Comparison of ENCODE assay signal across 8 cellular contexts in the genomic region with DNA sequence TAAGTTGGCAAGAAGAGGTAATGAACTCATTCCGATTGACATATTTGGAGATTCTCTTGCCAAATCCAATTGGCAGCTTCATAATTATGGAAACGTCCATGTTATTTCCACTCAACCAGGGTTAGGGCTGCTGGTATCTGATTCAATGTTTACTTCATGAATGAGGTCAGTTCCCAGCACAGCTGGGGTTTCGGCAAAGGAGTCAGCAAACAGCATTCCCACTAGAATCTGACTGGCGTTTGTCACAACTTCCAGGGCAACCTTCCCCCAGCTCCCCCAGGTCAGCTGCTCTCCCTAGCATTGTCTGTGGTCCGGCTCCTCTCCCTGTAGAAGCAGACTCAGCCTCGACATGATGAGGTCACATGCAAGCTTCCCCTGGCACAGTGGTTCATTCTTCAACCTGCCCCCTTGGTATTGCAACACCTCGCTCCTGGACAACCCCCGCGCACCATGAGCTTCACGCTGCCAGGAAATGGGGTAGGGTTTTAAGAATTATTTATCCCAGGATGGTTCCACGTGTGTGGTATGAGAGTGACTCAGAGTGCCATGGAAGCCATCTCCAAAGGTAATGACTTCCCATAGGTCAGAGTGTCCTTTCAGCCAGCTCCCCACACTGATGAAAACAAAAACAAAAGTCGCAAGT.
A peak's percentile ranks its signal among the peaks of the same experiment; 100 is the strongest.
DNase-seq lines count a peak whose midpoint lies in the region; ATAC-seq, FAIRE-seq and TF ChIP-seq lines count a peak whose summit lies in the region.

No MANE protein-coding gene starts in this region.

- H3K27ac ChIP-seq in HUES48 (ENCODE audit: low read depth, low read length): peak overlapping the region; percentile 75
- peak overlapping the region; percentile 46 for H3K27ac ChIP-seq in keratinocyte (ENCODE audit: control insufficient read depth, insufficient read depth, low read length)
- H3K27ac ChIP-seq in substantia nigra (ENCODE audit: low read depth, low read length, poor library complexity, severe bottlenecking): peak overlapping the region; percentile 89
- H3K27ac ChIP-seq in SK-N-SH (ENCODE audit: low read depth in 2 of 2, low read length in 1 of 2): no peak overlapping the region

- POLR2A ChIA-PET in SK-N-SH (lab: Yijun Ruan, JAX): no interaction called here

- H3K4me2 ChIP-seq in keratinocyte (ENCODE audit: control insufficient read depth, extremely low read depth, insufficient read depth, low read depth, low read length): peak overlapping the region; percentile 50
- H3K4me2 ChIP-seq in SK-N-SH: no peak overlapping the region

- no peaks in the 10 kb centered on the region for H3K9me2 ChIP-seq in SK-N-SH

- H3K4me1 ChIP-seq in HUES48 (ENCODE audit: control insufficient read depth, insufficient read depth, low read length) (peaks cover 9% of the 10 kb centered on the region), keratinocyte (ENCODE audit: control insufficient read depth, extremely low read depth, insufficient read depth, low read length) (peaks cover 56% of the 10 kb centered on the region), SK-N-SH (ENCODE audit: control insufficient read depth in 1 of 2, insufficient read depth in 2 of 2, low read depth in 1 of 2, low read length in 1 of 2) (no peaks in the 10 kb centered on the region)

- no peaks in the 10 kb centered on the region for H4K20me1 ChIP-seq in keratinocyte (ENCODE audit: control insufficient read depth, extremely low read depth, insufficient read depth, low read length)
- H4K20me1 ChIP-seq in SK-N-SH (ENCODE audit: insufficient read depth): no peaks in the 10 kb centered on the region

- peak overlapping the region; percentile 67 for H2AFZ ChIP-seq in keratinocyte (ENCODE audit: control insufficient read depth, low read length)
- no peak overlapping the region for H2AFZ ChIP-seq in SK-N-SH (ENCODE audit: low read depth)

- H3K4me3 ChIP-seq in HUES48 (ENCODE audit: low read depth, low read length) (no peak overlapping the region), keratinocyte (ENCODE audit: control insufficient read depth in 2 of 3, extremely low read depth in 1 of 3, insufficient read depth in 2 of 3, low read depth in 1 of 3, low read length in 3 of 3) (peak overlapping the region in 1 of 3 experiments; percentile 22), SK-N-SH (ENCODE audit: low read depth in 2 of 2, low read length in 1 of 2) (no peak overlapping the region)

- H3K9ac ChIP-seq in HUES48 (ENCODE audit: low read depth, low read length) (no peak overlapping the region), keratinocyte (ENCODE audit: control insufficient read depth, extremely low read depth, insufficient read depth, low read length) (peak overlapping the region; percentile 16), SK-N-SH (no peak overlapping the region)

- ATAC-seq in GM18511 (IDR thresholded peaks at IDR 0.05; ENCODE audit: unreplicated experiment) (no peak), HG02588 (IDR thresholded peaks at IDR 0.05; ENCODE audit: unreplicated experiment) (no peak)

- H3K9me3 ChIP-seq in HUES48 (ENCODE audit: control insufficient read depth, insufficient read depth, low read length): no peaks in the 10 kb centered on the region
- no peaks in the 10 kb centered on the region for H3K9me3 ChIP-seq in keratinocyte (ENCODE audit: control insufficient read depth, low read depth, low read length)
- no peaks in the 10 kb centered on the region for H3K9me3 ChIP-seq in SK-N-SH

- no peaks in the 10 kb centered on the region for H3K36me3 ChIP-seq in HUES48 (ENCODE audit: control insufficient read depth, insufficient read depth, low read length)
- no peaks in the 10 kb centered on the region for H3K36me3 ChIP-seq in keratinocyte (ENCODE audit: control insufficient read depth in 2 of 2, extremely low read depth in 1 of 2, insufficient read depth in 2 of 2, low read length in 2 of 2)
- no peaks in the 10 kb centered on the region for H3K36me3 ChIP-seq in SK-N-SH (replicated peaks in 1 of 2; ENCODE audit: control insufficient read depth in 1 of 2, insufficient read depth in 2 of 2, low read length in 1 of 2)

- H3K9me1 ChIP-seq in keratinocyte (ENCODE audit: control insufficient read depth, extremely low read depth, insufficient read depth, low read length): no peaks in the 10 kb centered on the region

- TF ChIP-seq RAD21 in SK-N-SH (IDR thresholded peaks at IDR 0.05; ENCODE audit: low read length): no peak

- H3F3A ChIP-seq in SK-N-SH (replicated peaks; ENCODE audit: insufficient read depth): no peaks in the 10 kb centered on the region

- no peak for TF ChIP-seq CTCF in keratinocyte (optimal IDR thresholded peaks at IDR 0.05 in 1 of 3, IDR thresholded peaks at IDR 0.05 in 1 of 3, conservative IDR thresholded peaks at IDR 0.05 in 1 of 3; ENCODE audit: extremely low read depth in 1 of 3, insufficient read depth in 2 of 3, low read length in 3 of 3)
- TF ChIP-seq CTCF in SK-N-SH (IDR thresholded peaks at IDR 0.05): no peak

- no peak for TF ChIP-seq EP300 in SK-N-SH (IDR thresholded peaks at IDR 0.05; ENCODE audit: borderline replicate concordance in 1 of 2, low read depth in 1 of 2, low read length in 1 of 2)

- FAIRE-seq in keratinocyte (lab: Jason Lieb, UNC): peak; percentile 83

- CTCF ChIA-PET in SK-N-SH (lab: Yijun Ruan, JAX): interaction anchor here (0.8 to 2.2 kb wide), 6 partner anchors 10 to 172 kb away, joined by 3 to 6 read pairs (median 4); no protein-coding TSS in a partner anchor

- WGBS in SK-N-SH (ENCODE audit: low lambda C conversion rate): 50% methylated on average over 10 of the region's 12 CpGs

- H3K27me3 ChIP-seq in HUES48 (ENCODE audit: control insufficient read depth, insufficient read depth, low read length) (no peaks in the 10 kb centered on the region), keratinocyte (ENCODE audit: control insufficient read depth, extremely low read depth, insufficient read depth, low read length) (no peaks in the 10 kb centered on the region), SK-N-SH (ENCODE audit: insufficient read depth) (no peaks in the 10 kb centered on the region)

- H3K79me2 ChIP-seq in keratinocyte (ENCODE audit: control insufficient read depth, insufficient read depth, low read length) (no peaks in the 10 kb centered on the region), SK-N-SH (ENCODE audit: insufficient read depth) (no peaks in the 10 kb centered on the region)

- peak; percentile 64 for DNase-seq in astrocyte of the hippocampus (ENCODE audit: low read depth, low spot score)
- DNase-seq in keratinocyte (ENCODE audit: low read depth, low spot score): no peak
- peak in 42 of 49 donors; percentile 15 to 88 (median 47) for DNase-seq in substantia nigra (lab: John Stamatoyannopoulos, UW)
- DNase-seq in SK-N-SH: no peak
- no peak for DNase-seq in T-helper 2 cell

- dilution Hi-C loops in keratinocyte (cut with MboI; ENCODE audit: extremely low pct_ligation_motif_present, low sequenced_read_pairs): no loop called here

TF ChIP-seq in SK-N-SH, 30 proteins besides CTCF, POLR2A, EP300 and RAD21 (continues in another document):
- no peak for TF ChIP-seq FOSL2 (IDR thresholded peaks at IDR 0.05; ENCODE audit: borderline replicate concordance, low read depth)
- TF ChIP-seq SIN3A (IDR thresholded peaks at IDR 0.05; ENCODE audit: borderline replicate concordance, low read depth, low read length): no peak
- no peak for TF ChIP-seq JUND (IDR thresholded peaks at IDR 0.05)
- no peak for TF ChIP-seq GATA2 (CRISPR knock-in tag; IDR thresholded peaks at IDR 0.05)
- TF ChIP-seq TEAD4 (IDR thresholded peaks at IDR 0.05; ENCODE audit: borderline replicate concordance, insufficient read depth): no peak
- TF ChIP-seq FOXJ3 (CRISPR knock-in tag; IDR thresholded peaks at IDR 0.05): no peak
- TF ChIP-seq RCOR1 (IDR thresholded peaks at IDR 0.05; ENCODE audit: low read length): no peak
- TF ChIP-seq MEF2A (IDR thresholded peaks at IDR 0.05; ENCODE audit: borderline replicate concordance, low read depth): no peak
- TF ChIP-seq YY1 (IDR thresholded peaks at IDR 0.05; ENCODE audit: low read depth): no peak
- TF ChIP-seq, protein P1, sequence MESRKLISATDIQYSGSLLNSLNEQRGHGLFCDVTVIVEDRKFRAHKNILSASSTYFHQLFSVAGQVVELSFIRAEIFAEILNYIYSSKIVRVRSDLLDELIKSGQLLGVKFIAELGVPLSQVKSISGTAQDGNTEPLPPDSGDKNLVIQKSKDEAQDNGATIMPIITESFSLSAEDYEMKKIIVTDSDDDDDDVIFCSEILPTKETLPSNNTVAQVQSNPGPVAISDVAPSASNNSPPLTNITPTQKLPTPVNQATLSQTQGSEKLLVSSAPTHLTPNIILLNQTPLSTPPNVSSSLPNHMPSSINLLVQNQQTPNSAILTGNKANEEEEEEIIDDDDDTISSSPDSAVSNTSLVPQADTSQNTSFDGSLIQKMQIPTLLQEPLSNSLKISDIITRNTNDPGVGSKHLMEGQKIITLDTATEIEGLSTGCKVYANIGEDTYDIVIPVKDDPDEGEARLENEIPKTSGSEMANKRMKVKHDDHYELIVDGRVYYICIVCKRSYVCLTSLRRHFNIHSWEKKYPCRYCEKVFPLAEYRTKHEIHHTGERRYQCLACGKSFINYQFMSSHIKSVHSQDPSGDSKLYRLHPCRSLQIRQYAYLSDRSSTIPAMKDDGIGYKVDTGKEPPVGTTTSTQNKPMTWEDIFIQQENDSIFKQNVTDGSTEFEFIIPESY (IDR thresholded peaks at IDR 0.05; ENCODE audit: borderline replicate concordance, low read depth): no peak
- no peak for TF ChIP-seq RXRA (IDR thresholded peaks at IDR 0.05; ENCODE audit: borderline replicate concordance, low read depth)
- TF ChIP-seq NFIC (IDR thresholded peaks at IDR 0.05; ENCODE audit: borderline replicate concordance): no peak
- TF ChIP-seq, protein P2, sequence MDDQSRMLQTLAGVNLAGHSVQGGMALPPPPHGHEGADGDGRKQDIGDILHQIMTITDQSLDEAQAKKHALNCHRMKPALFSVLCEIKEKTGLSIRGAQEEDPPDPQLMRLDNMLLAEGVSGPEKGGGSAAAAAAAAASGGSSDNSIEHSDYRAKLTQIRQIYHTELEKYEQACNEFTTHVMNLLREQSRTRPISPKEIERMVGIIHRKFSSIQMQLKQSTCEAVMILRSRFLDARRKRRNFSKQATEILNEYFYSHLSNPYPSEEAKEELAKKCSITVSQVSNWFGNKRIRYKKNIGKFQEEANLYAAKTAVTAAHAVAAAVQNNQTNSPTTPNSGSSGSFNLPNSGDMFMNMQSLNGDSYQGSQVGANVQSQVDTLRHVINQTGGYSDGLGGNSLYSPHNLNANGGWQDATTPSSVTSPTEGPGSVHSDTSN (IDR thresholded peaks at IDR 0.05): no peak
- TF ChIP-seq, protein P3, sequence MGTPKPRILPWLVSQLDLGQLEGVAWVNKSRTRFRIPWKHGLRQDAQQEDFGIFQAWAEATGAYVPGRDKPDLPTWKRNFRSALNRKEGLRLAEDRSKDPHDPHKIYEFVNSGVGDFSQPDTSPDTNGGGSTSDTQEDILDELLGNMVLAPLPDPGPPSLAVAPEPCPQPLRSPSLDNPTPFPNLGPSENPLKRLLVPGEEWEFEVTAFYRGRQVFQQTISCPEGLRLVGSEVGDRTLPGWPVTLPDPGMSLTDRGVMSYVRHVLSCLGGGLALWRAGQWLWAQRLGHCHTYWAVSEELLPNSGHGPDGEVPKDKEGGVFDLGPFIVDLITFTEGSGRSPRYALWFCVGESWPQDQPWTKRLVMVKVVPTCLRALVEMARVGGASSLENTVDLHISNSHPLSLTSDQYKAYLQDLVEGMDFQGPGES (IDR thresholded peaks at IDR 0.05; ENCODE audit: low read depth, low read length): no peak

Comparison
In these comparisons a context has a peak if more than half of its experiments do, and no peak if none do; other contexts are left out.
1. H3K27ac ChIP-seq: peak in HUES48 (single experiment), keratinocyte (single experiment) and substantia nigra (single experiment); none in SK-N-SH (0 of 2).
2. DNase-seq: peak in astrocyte of the hippocampus (single experiment) and substantia nigra (42 of 49); none in keratinocyte (single experiment), SK-N-SH (single experiment) and T-helper 2 cell (0 of 5).